Comparison of ENCODE assay signal across 8 cellular contexts in the genomic region with DNA sequence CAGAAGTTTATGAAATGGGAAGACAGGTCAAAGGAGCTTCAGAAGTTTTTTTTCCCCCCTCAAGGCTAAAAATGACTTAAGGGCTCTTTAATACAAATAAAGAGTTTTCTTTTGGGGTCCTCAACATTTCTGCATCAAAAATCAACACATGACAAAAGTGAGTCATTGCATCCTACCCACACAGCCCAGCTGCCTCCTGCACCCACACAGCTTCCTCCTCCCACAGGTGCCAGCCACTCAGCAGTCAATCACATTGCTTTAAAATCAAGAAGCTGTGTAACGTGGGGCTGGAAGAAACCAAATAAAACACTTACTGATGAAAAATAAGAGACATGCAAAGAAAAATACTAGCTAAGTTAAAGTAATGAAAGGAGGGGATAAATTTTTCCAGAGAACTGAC.
A peak's percentile ranks its signal among the peaks of the same experiment; 100 is the strongest.
DNase-seq lines count a peak whose midpoint lies in the region.

No MANE protein-coding gene starts in this region.

- peak; percentile 59 for DNase-seq in NK-92 treated with Interleukin-12 subunit alpha and Interleukin-12 subunit beta, amount 100 ng/mL, for 24 hours (lab: John Stamatoyannopoulos, UW)
- DNase-seq in NK-92 (lab: John Stamatoyannopoulos, UW; ENCODE audit: unreplicated experiment) (no peak), OCI-M1 (lab: John Stamatoyannopoulos, UW) (peak; percentile 30), astrocyte of the hippocampus (ENCODE audit: low read depth, low spot score) (peak; percentile 27), NCI-H1694 (lab: John Stamatoyannopoulos, UW) (no peak), NCI-H187 (lab: John Stamatoyannopoulos, UW) (no peak), HuH-7.5 (ENCODE audit: low spot score) (no peak)
- DNase-seq in stimulated activated CD8-positive, alpha-beta memory T cell treated with anti-CD3 and anti-CD28 coated beads, Interleukin-4, amount 100 ng/mL, for 24 hours (ENCODE audit: low read depth): peak; percentile 22

Comparison
In these comparisons a context has a peak if more than half of its experiments do, and no peak if none do; other contexts are left out.
1. DNase-seq: peak in NK-92 treated with Interleukin-12 subunit alpha and Interleukin-12 subunit beta, amount 100 ng/mL, for 24 hours (single experiment), OCI-M1 (single experiment), astrocyte of the hippocampus (single experiment) and stimulated activated CD8-positive, alpha-beta memory T cell treated with anti-CD3 and anti-CD28 coated beads, Interleukin-4, amount 100 ng/mL, for 24 hours (single experiment); none in NK-92 (single experiment), NCI-H1694 (single experiment), NCI-H187 (0 of 2) and HuH-7.5 (single experiment).